Comparison of ENCODE assay signal across 8 cellular contexts in genomic region chr18:34978533-34978893, GRCh38.
DNase-seq lines count a peak whose midpoint lies in the region; ATAC-seq and TF ChIP-seq lines count a peak whose summit lies in the region.

No MANE protein-coding gene starts in this region.

- no peak overlapping the region for H3K4ac ChIP-seq in neuronal stem cell (ENCODE audit: low read length)

- H3K4me1 ChIP-seq in CD8-positive, alpha-beta T cell (ENCODE audit: insufficient read depth, low read length) = peaks cover 11% of the 10 kb centered on the region
- H3K4me1 ChIP-seq in endocrine pancreas (ENCODE audit: control insufficient read depth, insufficient read depth, low read length) (peaks cover 5% of the 10 kb centered on the region), neuronal stem cell (ENCODE audit: control insufficient read depth in 2 of 2, insufficient read depth in 1 of 2, low read depth in 1 of 2, low read length in 2 of 2) (peaks cover 2 to 12% of the 10 kb centered on the region in 2 donors)

- intact Hi-C loops in CD8-positive, alpha-beta T cell (cut with DNase I, micrococcal nuclease) = loop anchor here (1.0 to 10.0 kb wide), 12 partner anchors 264 to 1849 kb away; partner anchors contain the start of genes RMP24 (in 2 of the 2), RPRD1A (in 2 of the 2), ZNF24 (in 2 of the 2) and ELP2 (in 1 of the 2)

- CTCF ChIA-PET in CD8-positive, alpha-beta T cell (lab: Charles Lee) = interaction anchor here (0.9 to 1.4 kb wide), 2 partner anchors 51 to 58 kb away, joined by 3 to 7 read pairs; no protein-coding TSS in a partner anchor

- H3K23ac ChIP-seq in neuronal stem cell (ENCODE audit: low read depth, low read length, poor library complexity) = no peak overlapping the region

- peaks cover 26% of the 10 kb centered on the region for H3K4me1 Mint-ChIP-seq in CD8-positive, alpha-beta T cell (ENCODE audit: low read depth)

- peak overlapping the region; percentile 96 for H3K4me3 Mint-ChIP-seq in CD8-positive, alpha-beta T cell

- H4K8ac ChIP-seq in neuronal stem cell (ENCODE audit: low read depth, low read length) = no peak overlapping the region

- peak overlapping the region; percentile 4 for H3K27ac ChIP-seq in CD8-positive, alpha-beta T cell (ENCODE audit: low read depth, low read length)
- H3K27ac ChIP-seq in neuronal stem cell (replicated peaks; ENCODE audit: low read length) = no peak overlapping the region

- DNase-seq in CD8-positive, alpha-beta T cell = no peak
- peak; percentile 65 for DNase-seq in NCI-H69 (lab: John Stamatoyannopoulos, UW)
- DNase-seq in neuronal stem cell (ENCODE audit: low spot score) = no peak
- DNase-seq in NCI-H2171 (lab: John Stamatoyannopoulos, UW) = no peak
- DNase-seq in NCI-H524 treated with DMSO at 0.1 percent for 48 hours (lab: John Stamatoyannopoulos, UW) = no peak
- no peak for DNase-seq in superior temporal gyrus (ENCODE audit: extremely low spot score)

- no peak overlapping the region for H2BK12ac ChIP-seq in neuronal stem cell (ENCODE audit: low read length)

- H3K4me3 ChIP-seq in CD8-positive, alpha-beta T cell (ENCODE audit: low read depth, low read length) = peak overlapping the region; percentile 87
- H3K4me3 ChIP-seq in endocrine pancreas (ENCODE audit: control insufficient read depth, insufficient read depth, low read length) (peak overlapping the region; percentile 91), neuronal stem cell (ENCODE audit: low read length in 2 of 2) (peak overlapping the region; percentile 61 to 90)

- no peak overlapping the region for H2BK5ac ChIP-seq in neuronal stem cell (ENCODE audit: low read length)

- H3K36me3 ChIP-seq in CD8-positive, alpha-beta T cell (ENCODE audit: insufficient read depth, low read length) = no peaks in the 10 kb centered on the region
- H3K36me3 ChIP-seq in endocrine pancreas (ENCODE audit: control insufficient read depth, insufficient read depth, low read length) (no peaks in the 10 kb centered on the region), neuronal stem cell (replicated peaks in 1 of 2; ENCODE audit: control insufficient read depth in 2 of 2, insufficient read depth in 2 of 2, low read length in 2 of 2) (no peaks in the 10 kb centered on the region)

- H3K27ac Mint-ChIP-seq in CD8-positive, alpha-beta T cell = peak overlapping the region; percentile 71

- no peak overlapping the region for H4K91ac ChIP-seq in neuronal stem cell (ENCODE audit: low read depth, low read length, poor library complexity)

- POLR2A ChIA-PET in CD8-positive, alpha-beta T cell (lab: Charles Lee) = interaction anchor here (0.8 kb wide), 1 partner anchor 50 kb away, joined by 4 read pairs; no protein-coding TSS in a partner anchor

- H3K9ac ChIP-seq in endocrine pancreas (ENCODE audit: control insufficient read depth, insufficient read depth, low read length) (peak overlapping the region; percentile 93), neuronal stem cell (ENCODE audit: low read depth, low read length, poor library complexity) (no peak overlapping the region)

- H3K36me3 Mint-ChIP-seq in CD8-positive, alpha-beta T cell = peaks cover 4% of the 10 kb centered on the region

- H3K4me2 ChIP-seq in neuronal stem cell (ENCODE audit: insufficient read depth, low read length, poor library complexity, severe bottlenecking) = peak overlapping the region; percentile 99

- H3K79me1 ChIP-seq in neuronal stem cell (ENCODE audit: low read depth, low read length) = no peaks in the 10 kb centered on the region

- TF ChIP-seq CTCF in CD8-positive, alpha-beta T cell (IDR thresholded peaks at IDR 0.05) = no peak

- H3K9me3 Mint-ChIP-seq in CD8-positive, alpha-beta T cell = no peaks in the 10 kb centered on the region

- peak overlapping the region; percentile 98 for H2AFZ ChIP-seq in neuronal stem cell (ENCODE audit: low read length)

- no peaks in the 10 kb centered on the region for H3K27me3 ChIP-seq in CD8-positive, alpha-beta T cell (ENCODE audit: insufficient read depth, low read length)
- no peaks in the 10 kb centered on the region for H3K27me3 ChIP-seq in endocrine pancreas (ENCODE audit: control insufficient read depth, insufficient read depth, low read length)
- peaks cover 13 to 39% (median 28%) of the 10 kb centered on the region in 3 experiments for H3K27me3 ChIP-seq in neuronal stem cell (ENCODE audit: control insufficient read depth in 3 of 3, insufficient read depth in 3 of 3, low read depth in 1 of 3, low read length in 3 of 3)

- no peak overlapping the region for H2AK5ac ChIP-seq in neuronal stem cell (ENCODE audit: low read depth, low read length)

- no peaks in the 10 kb centered on the region for H3K27me3 Mint-ChIP-seq in CD8-positive, alpha-beta T cell (ENCODE audit: low read depth)

- H3K18ac ChIP-seq in neuronal stem cell (ENCODE audit: low read length) = no peak overlapping the region

- no peaks in the 10 kb centered on the region for H3K9me3 ChIP-seq in CD8-positive, alpha-beta T cell (ENCODE audit: low read length)
- H3K9me3 ChIP-seq in endocrine pancreas (ENCODE audit: control insufficient read depth, low read length) (no peaks in the 10 kb centered on the region), neuronal stem cell (replicated peaks in 1 of 2; ENCODE audit: control insufficient read depth in 2 of 2, insufficient read depth in 1 of 2, low read depth in 1 of 2, low read length in 2 of 2) (no peaks in the 10 kb centered on the region)

- no peak for ATAC-seq in CD8-positive, alpha-beta T cell
- ATAC-seq in GM18502 (IDR thresholded peaks at IDR 0.05; ENCODE audit: poor library complexity, unreplicated experiment) = no peak

- no peak overlapping the region for H3K14ac ChIP-seq in neuronal stem cell (ENCODE audit: low read length)

- WGBS in neuronal stem cell (ENCODE audit: extremely low coverage in 2 of 2, insufficient read length in 2 of 2, insufficient replicate concordance in 1 of 2), 2 donors = no CpG with 5 or more reads among the region's 5 CpGs

- H2BK120ac ChIP-seq in neuronal stem cell (ENCODE audit: low read depth, low read length) = no peak overlapping the region

- no peak overlapping the region for H2BK15ac ChIP-seq in neuronal stem cell (ENCODE audit: low read length)
